Comparison of ENCODE assay signal across 26 cellular contexts in genomic region chr5:5542654-5543053, GRCh38.
"Had no signal": no experiment of that assay in that cellular context is flagged by ENCODE, and none has a peak within 500 bp of the region (broad histone marks: within the 10 kb centered on the region; RNA-seq: fewer than 3 reads in every experiment).

No MANE protein-coding gene starts in this region.

- H3K36me3 ChIP-seq: esophagus muscularis mucosa, heart left ventricle, lower lobe of right lung, stomach, tibial artery, upper lobe of right lung had no signal

- H3K4me3 ChIP-seq: esophagus muscularis mucosa, heart left ventricle, lower lobe of right lung, stomach, tibial artery, upper lobe of right lung had no signal

- H3K4me1 ChIP-seq: esophagus muscularis mucosa, foreskin keratinocyte, heart left ventricle, lower lobe of right lung, stomach, tibial artery, upper lobe of right lung had no signal

- ATAC-seq: activated CD4-positive, alpha-beta T cell treated with anti-CD3 and anti-CD28 coated beads for 36 hours; activated CD8-positive, alpha-beta memory T cell treated with anti-CD3 and anti-CD28 coated beads, Interleukin-2, amount 10 ng/mL, durations not matched to agents 7 days and 5 days; activated CD8-positive, alpha-beta T cell treated with anti-CD3 and anti-CD28 coated beads, Interleukin-2, amount 10 ng/mL, durations not matched to agents 7 days and 5 days; activated naive CD4-positive, alpha-beta T cell treated with anti-CD3 and anti-CD28 coated beads, Interleukin-2, amount 50 U/mL, for 72 hours; foreskin keratinocyte; heart left ventricle; left lobe of liver; lower lobe of right lung; natural killer cell; right cardiac atrium; stimulated activated naive B cell treated with anti-CD40 and anti-IgM and Interleukin-4, amounts not matched to agents 10 μg/mL and 1 μg/mL and 100 μg/mL, for 72 hours; upper lobe of right lung had no signal

- H3K4me1 Mint-ChIP-seq: activated CD4-positive, alpha-beta T cell treated with anti-CD3 and anti-CD28 coated beads for 36 hours; activated CD8-positive, alpha-beta memory T cell treated with anti-CD3 and anti-CD28 coated beads, Interleukin-2, amount 10 ng/mL, durations not matched to agents 7 days and 5 days; central memory CD8-positive, alpha-beta T cell; natural killer cell; stimulated activated naive B cell treated with anti-CD40 and anti-IgM and Interleukin-4, amounts not matched to agents 10 μg/mL and 1 μg/mL and 100 μg/mL, for 72 hours had no signal

- DNase-seq: activated CD4-positive, alpha-beta T cell treated with anti-CD3 and anti-CD28 coated beads for 36 hours; activated CD4-positive, CD25-positive, alpha-beta regulatory T cell; activated CD8-positive, alpha-beta memory T cell treated with anti-CD3 and anti-CD28 coated beads, Interleukin-2, amount 10 ng/mL, durations not matched to agents 7 days and 5 days; activated CD8-positive, alpha-beta T cell treated with anti-CD3 and anti-CD28 coated beads, Interleukin-2, amount 10 ng/mL, durations not matched to agents 7 days and 5 days; activated naive CD4-positive, alpha-beta T cell; activated T-cell treated with anti-CD3 and anti-CD28 coated beads, Interleukin-2, amount 50 U/mL, for 48 hours; anterior cingulate cortex; endodermal cell; foreskin keratinocyte; heart left ventricle; lower lobe of right lung; mesenchymal stem cell; natural killer cell; right cardiac atrium; stimulated activated CD4-positive, alpha-beta T cell treated with anti-CD3 and anti-CD28 coated beads, Interleukin-15, amount 100 ng/mL, for 24 hours; stimulated activated CD4-positive, alpha-beta T cell treated with anti-CD3 and anti-CD28 coated beads, Interleukin-2, amount 100 ng/mL, for 24 hours; stimulated activated naive B cell treated with anti-CD40 and anti-IgM and Interleukin-4, amounts not matched to agents 10 μg/mL and 1 μg/mL and 100 μg/mL, for 72 hours; stomach; T1000; tibial artery; upper lobe of right lung had no signal

- H3K36me3 Mint-ChIP-seq: activated CD8-positive, alpha-beta memory T cell treated with anti-CD3 and anti-CD28 coated beads, Interleukin-2, amount 10 ng/mL, durations not matched to agents 7 days and 5 days; activated naive CD4-positive, alpha-beta T cell treated with anti-CD3 and anti-CD28 coated beads, Interleukin-2, amount 50 U/mL, for 72 hours; stimulated activated naive B cell treated with anti-CD40 and anti-IgM and Interleukin-4, amounts not matched to agents 10 μg/mL and 1 μg/mL and 100 μg/mL, for 72 hours had no signal

- H3K4me3 Mint-ChIP-seq: activated CD4-positive, alpha-beta T cell treated with anti-CD3 and anti-CD28 coated beads for 36 hours; activated CD8-positive, alpha-beta memory T cell treated with anti-CD3 and anti-CD28 coated beads, Interleukin-2, amount 10 ng/mL, durations not matched to agents 7 days and 5 days; activated CD8-positive, alpha-beta T cell treated with anti-CD3 and anti-CD28 coated beads, Interleukin-2, amount 10 ng/mL, durations not matched to agents 7 days and 5 days; central memory CD8-positive, alpha-beta T cell; dendritic cell treated with granulocyte-macrophage colony-stimulating factor and Interleukin-4, amounts not matched to agents 40 ng/mL and 50 ng/mL, for 4 days; endodermal cell; natural killer cell; stimulated activated naive B cell treated with anti-CD40 and anti-IgM and Interleukin-4, amounts not matched to agents 10 μg/mL and 1 μg/mL and 100 μg/mL, for 72 hours had no signal

- H3K9me3 Mint-ChIP-seq: central memory CD8-positive, alpha-beta T cell; endodermal cell; natural killer cell had no signal

- H3K27ac ChIP-seq: esophagus muscularis mucosa, foreskin keratinocyte, heart left ventricle, lower lobe of right lung, stomach, tibial artery, upper lobe of right lung had no signal

- H3K27me3 ChIP-seq: esophagus muscularis mucosa, foreskin keratinocyte, heart left ventricle, stomach, tibial artery, upper lobe of right lung had no signal

- H3K27me3 Mint-ChIP-seq: dendritic cell treated with granulocyte-macrophage colony-stimulating factor and Interleukin-4, amounts not matched to agents 40 ng/mL and 50 ng/mL, for 4 days had no signal

- H3K27ac Mint-ChIP-seq: activated CD4-positive, alpha-beta T cell treated with anti-CD3 and anti-CD28 coated beads for 36 hours; activated CD8-positive, alpha-beta memory T cell treated with anti-CD3 and anti-CD28 coated beads, Interleukin-2, amount 10 ng/mL, durations not matched to agents 7 days and 5 days; activated CD8-positive, alpha-beta T cell treated with anti-CD3 and anti-CD28 coated beads, Interleukin-2, amount 10 ng/mL, durations not matched to agents 7 days and 5 days; activated naive CD4-positive, alpha-beta T cell treated with anti-CD3 and anti-CD28 coated beads, Interleukin-2, amount 50 U/mL, for 72 hours; dendritic cell treated with granulocyte-macrophage colony-stimulating factor and Interleukin-4, amounts not matched to agents 40 ng/mL and 50 ng/mL, for 4 days; endodermal cell; natural killer cell; stimulated activated naive B cell treated with anti-CD40 and anti-IgM and Interleukin-4, amounts not matched to agents 10 μg/mL and 1 μg/mL and 100 μg/mL, for 72 hours had no signal
